Comparison of ENCODE assay signal across 11 cellular contexts in the genomic region with DNA sequence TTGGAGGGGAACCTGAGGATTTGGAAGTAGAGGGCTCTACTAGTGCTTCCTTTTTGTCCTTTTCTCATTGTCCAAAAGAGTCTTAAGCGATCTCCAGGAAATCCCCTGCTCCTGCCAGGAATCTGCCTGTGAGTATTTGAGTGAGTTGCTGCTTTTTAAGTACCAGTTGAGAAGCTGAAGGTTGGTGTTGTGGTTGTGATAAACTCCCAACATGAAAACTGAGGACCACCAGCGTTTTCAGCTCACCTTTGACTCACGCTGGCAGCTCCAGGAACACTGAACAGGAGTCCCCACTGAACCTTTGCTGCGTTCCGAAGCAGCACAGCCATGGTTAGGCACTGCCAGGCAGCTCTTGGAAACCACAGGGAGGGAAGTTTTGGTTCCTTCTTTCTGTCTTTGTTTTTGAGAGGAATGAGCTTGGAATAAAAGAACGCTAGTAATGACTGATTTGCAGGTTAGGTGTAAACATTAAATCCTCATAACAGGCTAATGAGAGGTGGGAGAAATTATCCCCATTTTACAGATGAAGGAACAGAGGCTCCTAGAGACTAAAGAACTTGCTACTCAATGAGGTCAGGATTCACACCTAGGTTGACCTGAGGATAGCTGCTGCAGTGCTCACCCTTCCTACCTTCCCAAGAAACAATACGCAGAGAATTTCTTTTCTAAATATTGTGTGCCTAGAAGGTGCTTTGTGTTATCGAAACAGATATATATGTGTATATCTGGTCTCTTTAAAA.
A peak's percentile ranks its signal among the peaks of the same experiment; 100 is the strongest.
DNase-seq lines count a peak whose midpoint lies in the region; ATAC-seq and TF ChIP-seq lines count a peak whose summit lies in the region.
"Had no signal": no experiment of that assay in that cellular context is flagged by ENCODE, and none has a peak within 500 bp of the region (broad histone marks: within the 10 kb centered on the region; RNA-seq: fewer than 3 reads in every experiment).

No MANE protein-coding gene starts in this region.

- no peaks in the 10 kb centered on the region for H3K36me3 Mint-ChIP-seq in dendritic cell treated with granulocyte-macrophage colony-stimulating factor and Interleukin-4, amounts not matched to agents 40 ng/mL and 50 ng/mL, for 4 days (ENCODE audit: low read depth)
- H3K36me3 Mint-ChIP-seq in activated CD4-positive, alpha-beta memory T cell treated with anti-CD3 and anti-CD28 coated beads for 36 hours: no peaks in the 10 kb centered on the region
- H3K36me3 Mint-ChIP-seq: activated naive CD8-positive, alpha-beta T cell treated with anti-CD3 and anti-CD28 coated beads for 36 hours; naive B cell had no signal

- no peaks in the 10 kb centered on the region for H3K27me3 Mint-ChIP-seq in dendritic cell treated with granulocyte-macrophage colony-stimulating factor and Interleukin-4, amounts not matched to agents 40 ng/mL and 50 ng/mL, for 4 days
- peaks cover 3% of the 10 kb centered on the region for H3K27me3 Mint-ChIP-seq in activated CD4-positive, alpha-beta memory T cell treated with anti-CD3 and anti-CD28 coated beads for 36 hours
- H3K27me3 Mint-ChIP-seq: activated naive CD8-positive, alpha-beta T cell treated with anti-CD3 and anti-CD28 coated beads for 36 hours; naive B cell had no signal

- peaks cover 15% of the 10 kb centered on the region for H3K79me1 ChIP-seq in mesendoderm (ENCODE audit: low read length)

- no peak overlapping the region for H2BK5ac ChIP-seq in mesendoderm (ENCODE audit: low read length)

- H3K4me1 Mint-ChIP-seq in dendritic cell treated with granulocyte-macrophage colony-stimulating factor and Interleukin-4, amounts not matched to agents 40 ng/mL and 50 ng/mL, for 4 days (ENCODE audit: low read depth): peaks cover 25% of the 10 kb centered on the region
- peaks cover 4% of the 10 kb centered on the region for H3K4me1 Mint-ChIP-seq in activated CD4-positive, alpha-beta memory T cell treated with anti-CD3 and anti-CD28 coated beads for 36 hours (ENCODE audit: low read depth)

- POLR2A ChIA-PET in activated CD4-positive, alpha-beta memory T cell treated with anti-CD3 and anti-CD28 coated beads for 36 hours (lab: Charles Lee): no interaction called here

- H3K23ac ChIP-seq in mesendoderm (ENCODE audit: low read length): no peak overlapping the region

- ATAC-seq in aorta (ENCODE audit: low FRiP score) (peak; percentile 64), GM21515 (IDR thresholded peaks at IDR 0.05; ENCODE audit: unreplicated experiment) (no peak)

- peak overlapping the region; percentile 45 for H2BK120ac ChIP-seq in mesendoderm (ENCODE audit: low read depth, low read length)

- H3K27me3 ChIP-seq in cardiac muscle cell (no peaks in the 10 kb centered on the region), right atrium auricular region (no peaks in the 10 kb centered on the region), mesendoderm (ENCODE audit: insufficient read depth, low read length, poor library complexity) (no peaks in the 10 kb centered on the region), aorta (ENCODE audit: control insufficient read depth in 1 of 2, insufficient read depth in 2 of 2, low read length in 1 of 2) (no peaks in the 10 kb centered on the region)

- H3K4me1 ChIP-seq in cardiac muscle cell (ENCODE audit: low read depth) (peaks cover 10% of the 10 kb centered on the region), right atrium auricular region (peaks cover 0 to 29% of the 10 kb centered on the region in 2 donors), mesendoderm (ENCODE audit: control insufficient read depth, low read depth, low read length) (no peaks in the 10 kb centered on the region), aorta (ENCODE audit: control insufficient read depth in 1 of 2, insufficient read depth in 2 of 2, low read length in 2 of 2) (peaks cover 3 to 4% of the 10 kb centered on the region in 2 donors)

- H3K18ac ChIP-seq in mesendoderm (ENCODE audit: low read length): peak overlapping the region; percentile 68

- H3K4me3 ChIP-seq in cardiac muscle cell (no peak overlapping the region), right atrium auricular region (peak overlapping the region in 1 of 2 donors; percentile 29), mesendoderm (ENCODE audit: low read length) (no peak overlapping the region), aorta (ENCODE audit: low read length in 2 of 2) (peak overlapping the region; percentile 55 to 64)

- TF ChIP-seq CTCF in cardiac muscle cell (IDR thresholded peaks at IDR 0.05; ENCODE audit: low read depth, low read length): no peak
- no peak for TF ChIP-seq CTCF in right atrium auricular region (IDR thresholded peaks at IDR 0.05)

- H4K8ac ChIP-seq in mesendoderm (ENCODE audit: low read depth, low read length): no peak overlapping the region

- H3K27ac Mint-ChIP-seq in dendritic cell treated with granulocyte-macrophage colony-stimulating factor and Interleukin-4, amounts not matched to agents 40 ng/mL and 50 ng/mL, for 4 days: peak overlapping the region; percentile 65
- no peak overlapping the region for H3K27ac Mint-ChIP-seq in activated CD4-positive, alpha-beta memory T cell treated with anti-CD3 and anti-CD28 coated beads for 36 hours
- H3K27ac Mint-ChIP-seq: activated naive CD8-positive, alpha-beta T cell treated with anti-CD3 and anti-CD28 coated beads for 36 hours had no signal

- H3K56ac ChIP-seq in mesendoderm (ENCODE audit: low read length): peak overlapping the region; percentile 54

- H3K9me3 ChIP-seq in cardiac muscle cell (ENCODE audit: low read depth): no peaks in the 10 kb centered on the region
- no peaks in the 10 kb centered on the region for H3K9me3 ChIP-seq in right atrium auricular region
- H3K9me3 ChIP-seq in aorta (ENCODE audit: control insufficient read depth, low read length): no peaks in the 10 kb centered on the region

- peaks cover 58% of the 10 kb centered on the region for H3K79me2 ChIP-seq in mesendoderm (ENCODE audit: control insufficient read depth, insufficient read depth, low read length)

- no peaks in the 10 kb centered on the region for H3K9me3 Mint-ChIP-seq in dendritic cell treated with granulocyte-macrophage colony-stimulating factor and Interleukin-4, amounts not matched to agents 40 ng/mL and 50 ng/mL, for 4 days
- no peaks in the 10 kb centered on the region for H3K9me3 Mint-ChIP-seq in activated CD4-positive, alpha-beta memory T cell treated with anti-CD3 and anti-CD28 coated beads for 36 hours
- H3K9me3 Mint-ChIP-seq: activated naive CD8-positive, alpha-beta T cell treated with anti-CD3 and anti-CD28 coated beads for 36 hours; naive B cell had no signal

- no peak overlapping the region for H2AK5ac ChIP-seq in mesendoderm (ENCODE audit: low read length)

- H3K27ac ChIP-seq in cardiac muscle cell (peak overlapping the region; percentile 63), right atrium auricular region (no peak overlapping the region), mesendoderm (ENCODE audit: low read depth, low read length) (no peak overlapping the region), aorta (ENCODE audit: low read depth in 1 of 2, low read length in 2 of 2) (peak overlapping the region in 1 of 2 donors; percentile 6)

- no peak overlapping the region for H3K4me2 ChIP-seq in mesendoderm (ENCODE audit: low read length)

- H3K36me3 ChIP-seq in cardiac muscle cell (no peaks in the 10 kb centered on the region), right atrium auricular region (no peaks in the 10 kb centered on the region), mesendoderm (ENCODE audit: control insufficient read depth, insufficient read depth, low read length) (no peaks in the 10 kb centered on the region), aorta (ENCODE audit: control insufficient read depth in 1 of 2, insufficient read depth in 2 of 2, low read length in 1 of 2) (no peaks in the 10 kb centered on the region)

- CTCF ChIA-PET in activated CD4-positive, alpha-beta memory T cell treated with anti-CD3 and anti-CD28 coated beads for 36 hours (lab: Charles Lee): interaction anchor here (1.4 kb wide), 1 partner anchor 25 kb away, joined by 3 read pairs; no protein-coding TSS in a partner anchor

- peak overlapping the region; percentile 60 for H3K4me3 Mint-ChIP-seq in dendritic cell treated with granulocyte-macrophage colony-stimulating factor and Interleukin-4, amounts not matched to agents 40 ng/mL and 50 ng/mL, for 4 days
- no peak overlapping the region for H3K4me3 Mint-ChIP-seq in activated CD4-positive, alpha-beta memory T cell treated with anti-CD3 and anti-CD28 coated beads for 36 hours
- H3K4me3 Mint-ChIP-seq: activated naive CD8-positive, alpha-beta T cell treated with anti-CD3 and anti-CD28 coated beads for 36 hours; naive B cell had no signal

- no peak overlapping the region for H3K9ac ChIP-seq in mesendoderm (ENCODE audit: low read length)

- H2BK15ac ChIP-seq in mesendoderm (replicated peaks; ENCODE audit: low read depth): no peak overlapping the region

- DNase-seq in cardiac muscle cell (ENCODE audit: low read depth in 1 of 2, low spot score in 1 of 2) (peak in 1 of 2 donors; percentile 45), right atrium auricular region (ENCODE audit: low spot score) (no peak), mesendoderm (peak; percentile 55), aorta (no peak), NCI-H1417 treated with DMSO at 0.1 percent for 48 hours (lab: John Stamatoyannopoulos, UW) (no peak)
- no peak for DNase-seq in activated CD4-positive, alpha-beta memory T cell treated with anti-CD3 and anti-CD28 coated beads for 36 hours
- DNase-seq: activated naive CD8-positive, alpha-beta T cell treated with anti-CD3 and anti-CD28 coated beads for 36 hours; AML-193; naive B cell had no signal

- no peak overlapping the region for H4K5ac ChIP-seq in mesendoderm (ENCODE audit: low read length)

- H3K4ac ChIP-seq in mesendoderm (ENCODE audit: low read depth, low read length): no peak overlapping the region

- no CpG with 5 or more reads among the region's 8 CpGs for WGBS in mesendoderm (ENCODE audit: extremely low coverage, insufficient coverage, low lambda C conversion rate)
- WGBS in aorta, 2 donors: 25 to 26% methylated on average over 8 of the region's 8 CpGs

- intact Hi-C loops in dendritic cell treated with granulocyte-macrophage colony-stimulating factor and Interleukin-4, amounts not matched to agents 40 ng/mL and 50 ng/mL, for 4 days (cut with micrococcal nuclease): no loop called here
- intact Hi-C loops in aorta (cut with DNase I): no loop called here
- intact Hi-C loops in activated CD4-positive, alpha-beta memory T cell treated with anti-CD3 and anti-CD28 coated beads for 36 hours (cut with micrococcal nuclease): no loop called here

Comparison
In these comparisons a context has a peak if more than half of its experiments do, and no peak if none do; other contexts are left out.
1. H3K4me3 ChIP-seq: peak in aorta (2 of 2); none in cardiac muscle cell (single experiment) and mesendoderm (single experiment).